1 cellular context compared by ENCODE assay signal in the genomic region with DNA sequence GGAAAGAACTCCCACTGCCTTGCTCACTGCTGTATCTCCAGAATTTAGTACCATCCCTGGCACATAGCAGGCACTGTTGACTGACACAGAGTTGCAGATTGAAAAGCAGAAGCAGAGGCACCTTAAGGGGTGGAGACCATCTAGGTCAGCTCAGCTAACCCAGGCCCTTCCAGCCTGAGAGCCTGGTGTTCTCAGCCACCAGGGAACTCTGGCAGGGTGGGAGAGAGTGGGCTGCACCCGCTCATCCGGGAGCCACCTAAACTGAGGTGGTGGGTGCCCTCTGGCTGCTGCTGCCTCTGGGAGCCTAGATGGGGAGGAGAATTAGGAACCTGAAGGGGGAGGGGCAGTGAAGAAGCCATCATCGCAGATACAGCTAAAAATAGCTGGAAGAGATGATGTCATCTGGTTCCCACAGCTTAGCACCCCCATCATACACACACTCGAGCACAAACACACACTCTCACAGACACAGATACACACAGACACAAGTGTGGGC.
TF ChIP-seq lines count a peak whose summit lies in the region.

No MANE protein-coding gene starts in this region.

TF ChIP-seq in SK-N-SH, 30 proteins besides CTCF, POLR2A, EP300 and RAD21 (continued from another document):
- TF ChIP-seq MXI1 (IDR thresholded peaks at IDR 0.05; ENCODE audit: low read depth, low read length) (no peak), IRF3 (IDR thresholded peaks at IDR 0.05; ENCODE audit: low read depth, low read length) (no peak), YY1 (IDR thresholded peaks at IDR 0.05; ENCODE audit: low read depth) (no peak), TEAD4 (IDR thresholded peaks at IDR 0.05; ENCODE audit: borderline replicate concordance, insufficient read depth) (no peak), GABPA (IDR thresholded peaks at IDR 0.05; ENCODE audit: low read depth) (no peak), NRF1 (IDR thresholded peaks at IDR 0.05; ENCODE audit: low read depth, low read length) (no peak), TCF12 (IDR thresholded peaks at IDR 0.05) (no peak), SMC3 (IDR thresholded peaks at IDR 0.05; ENCODE audit: low read depth, low read length) (no peak), RFX5 (IDR thresholded peaks at IDR 0.05; ENCODE audit: low read length) (no peak)
